Comparison of ENCODE assay signal across 17 cellular contexts in the genomic region with DNA sequence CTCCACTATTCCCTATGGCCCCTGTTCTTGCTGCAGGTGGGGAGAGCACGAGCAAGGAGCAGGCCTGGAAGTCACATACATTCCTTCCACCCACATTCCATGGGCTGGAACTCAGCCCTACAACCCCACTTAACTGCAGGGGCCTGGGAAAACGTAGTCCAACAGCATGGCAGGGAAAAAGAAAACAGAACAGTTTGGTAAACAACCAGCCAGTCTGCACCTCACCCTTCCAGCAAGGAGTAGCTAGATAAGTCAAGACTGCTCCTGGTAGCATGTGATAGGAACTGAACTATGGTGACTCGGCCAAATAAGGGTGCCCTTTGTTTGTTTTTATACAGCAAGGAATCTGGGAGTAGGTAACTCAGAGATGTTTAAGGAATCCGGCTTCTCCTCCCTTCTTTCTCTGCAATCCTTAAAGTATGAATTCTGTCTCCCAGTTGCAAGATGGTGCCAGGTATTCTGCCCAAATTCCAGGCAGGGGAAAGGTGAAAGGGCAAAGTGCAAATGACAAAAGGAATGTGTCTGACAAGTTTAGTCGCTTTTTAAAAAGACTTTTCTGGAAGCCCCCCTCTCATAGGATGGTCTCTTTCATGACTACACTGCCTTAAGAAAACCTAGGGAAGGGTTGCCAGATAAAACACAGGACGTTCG.
"Had no signal": no experiment of that assay in that cellular context is flagged by ENCODE, and none has a peak within 500 bp of the region (broad histone marks: within the 10 kb centered on the region; RNA-seq: fewer than 3 reads in every experiment).

No MANE protein-coding gene starts in this region.

- H3K4me3 ChIP-seq: coronary artery, mucosa of descending colon, psoas muscle, right lobe of liver, suprapubic skin, upper lobe of left lung had no signal

- H3K36me3 ChIP-seq: right lobe of liver, suprapubic skin, upper lobe of left lung had no signal

- H3K4me1 ChIP-seq: foreskin keratinocyte, psoas muscle, right lobe of liver, suprapubic skin had no signal

- H3K27ac ChIP-seq: coronary artery, foreskin keratinocyte, psoas muscle, right lobe of liver, suprapubic skin, upper lobe of left lung had no signal

- H3K9me3 ChIP-seq: mucosa of descending colon, right lobe of liver, suprapubic skin had no signal

- DNase-seq: activated CD4-positive, alpha-beta T cell treated with anti-CD3 and anti-CD28 coated beads, Interleukin-2, amount 50 U/mL, for 48 hours; activated CD8-positive, alpha-beta memory T cell treated with anti-CD3 and anti-CD28 coated beads, Interleukin-2, amount 10 ng/mL, durations not matched to agents 7 days and 5 days; activated naive CD4-positive, alpha-beta T cell treated with anti-CD3 and anti-CD28 coated beads, Interleukin-2, amount 10 ng/mL, durations not matched to agents 7 days and 5 days; activated T-cell treated with anti-CD3 and anti-CD28 coated beads, Interleukin-2, amount 50 U/mL, for 24 hours; foreskin keratinocyte; glutamatergic neuron; hypothalamus; immature natural killer cell; mucosa of descending colon; natural killer cell; psoas muscle; right lobe of liver; T-helper 1 cell; T1000; upper lobe of left lung had no signal

- ATAC-seq: activated CD8-positive, alpha-beta memory T cell treated with anti-CD3 and anti-CD28 coated beads, Interleukin-2, amount 10 ng/mL, durations not matched to agents 7 days and 5 days; foreskin keratinocyte; mucosa of descending colon; natural killer cell; psoas muscle; right lobe of liver had no signal

- H3K27me3 ChIP-seq: foreskin keratinocyte, right lobe of liver, suprapubic skin, upper lobe of left lung had no signal
